In genomic region chr18:74734013-74734444, GRCh38 we compare ENCODE assay signal across 1 cellular context.
TF ChIP-seq lines count a peak whose summit lies in the region.

No MANE protein-coding gene starts in this region.

TF ChIP-seq in HepG2, 621 proteins besides CTCF, POLR2A, EP300 and RAD21 (continued from another document and continues in another):
- no peak for TF ChIP-seq DZIP1 (CRISPR knock-in tag; IDR thresholded peaks at IDR 0.05)
- TF ChIP-seq ZNF740 (CRISPR knock-in tag; IDR thresholded peaks at IDR 0.05): no peak
- no peak; the same call in 1 of the 2 replicates for TF ChIP-seq ZSCAN25 (CRISPR knock-in tag; IDR thresholded peaks at IDR 0.05)
- 0 out of 2 replicates have a peak, but pooled peaks have one; percentile 13 for TF ChIP-seq PATZ1 (CRISPR knock-in tag; IDR thresholded peaks at IDR 0.05)
- TF ChIP-seq MED1 (CRISPR knock-in tag; IDR thresholded peaks at IDR 0.05): peak; percentile 89
- no peak for TF ChIP-seq RFXANK (CRISPR knock-in tag; IDR thresholded peaks at IDR 0.05)
- TF ChIP-seq HMGXB3 (CRISPR knock-in tag; IDR thresholded peaks at IDR 0.05; ENCODE audit: borderline replicate concordance): peak; percentile 47; the same call in 1 of the 2 replicates
- 0 out of 2 replicates have a peak, but pooled peaks have one; percentile 8 for TF ChIP-seq NFYB (CRISPR knock-in tag; IDR thresholded peaks at IDR 0.05)
- TF ChIP-seq GZF1 (CRISPR knock-in tag; IDR thresholded peaks at IDR 0.05): no peak
- no peak for TF ChIP-seq ZNF737 (CRISPR knock-in tag; IDR thresholded peaks at IDR 0.05; ENCODE audit: borderline replicate concordance)
- TF ChIP-seq ASH2L (IDR thresholded peaks at IDR 0.05; ENCODE audit: insufficient read length, low read depth, low read length): peak; percentile 95
- no peak for TF ChIP-seq SNAPC5 (CRISPR knock-in tag; IDR thresholded peaks at IDR 0.05; ENCODE audit: borderline replicate concordance)
- TF ChIP-seq SOX6 (IDR thresholded peaks at IDR 0.05): no peak
- peak; percentile 72 for TF ChIP-seq SOX6 (CRISPR knock-in tag; IDR thresholded peaks at IDR 0.05)
- TF ChIP-seq ERF (CRISPR knock-in tag; IDR thresholded peaks at IDR 0.05): peak; percentile 52
- TF ChIP-seq ZNF432 (CRISPR knock-in tag; IDR thresholded peaks at IDR 0.05; ENCODE audit: borderline replicate concordance): no peak
- no peak for TF ChIP-seq U2AF2 (IDR thresholded peaks at IDR 0.05; ENCODE audit: low read depth, low read length)
- TF ChIP-seq ATF2 (CRISPR knock-in tag; IDR thresholded peaks at IDR 0.05): no peak; the same call in 1 of the 2 replicates
- no peak for TF ChIP-seq ZNF724P (CRISPR knock-in tag; IDR thresholded peaks at IDR 0.05; ENCODE audit: borderline replicate concordance)
- TF ChIP-seq ATF7 (IDR thresholded peaks at IDR 0.05): no peak
- no peak for TF ChIP-seq ATF7 (CRISPR knock-in tag; IDR thresholded peaks at IDR 0.05)
- TF ChIP-seq ZHX2 (IDR thresholded peaks at IDR 0.05; ENCODE audit: low read depth): no peak
- no peak for TF ChIP-seq ZHX2 (CRISPR knock-in tag; IDR thresholded peaks at IDR 0.05; ENCODE audit: borderline replicate concordance)
- TF ChIP-seq LBX2 (CRISPR knock-in tag; IDR thresholded peaks at IDR 0.05; ENCODE audit: borderline replicate concordance): no peak
- no peak for TF ChIP-seq BCL3 (CRISPR knock-in tag; IDR thresholded peaks at IDR 0.05)
- TF ChIP-seq SOX13 (IDR thresholded peaks at IDR 0.05): no peak
- TF ChIP-seq SOX13 (CRISPR knock-in tag; conservative IDR thresholded peaks at IDR 0.05 in 1 of 2, IDR thresholded peaks at IDR 0.05 in 1 of 2): peak in 1 of 2 experiments; percentile 79; a peak in 2 of 4 replicates
